ENCODE assay signal across 8 cellular contexts in the genomic region with DNA sequence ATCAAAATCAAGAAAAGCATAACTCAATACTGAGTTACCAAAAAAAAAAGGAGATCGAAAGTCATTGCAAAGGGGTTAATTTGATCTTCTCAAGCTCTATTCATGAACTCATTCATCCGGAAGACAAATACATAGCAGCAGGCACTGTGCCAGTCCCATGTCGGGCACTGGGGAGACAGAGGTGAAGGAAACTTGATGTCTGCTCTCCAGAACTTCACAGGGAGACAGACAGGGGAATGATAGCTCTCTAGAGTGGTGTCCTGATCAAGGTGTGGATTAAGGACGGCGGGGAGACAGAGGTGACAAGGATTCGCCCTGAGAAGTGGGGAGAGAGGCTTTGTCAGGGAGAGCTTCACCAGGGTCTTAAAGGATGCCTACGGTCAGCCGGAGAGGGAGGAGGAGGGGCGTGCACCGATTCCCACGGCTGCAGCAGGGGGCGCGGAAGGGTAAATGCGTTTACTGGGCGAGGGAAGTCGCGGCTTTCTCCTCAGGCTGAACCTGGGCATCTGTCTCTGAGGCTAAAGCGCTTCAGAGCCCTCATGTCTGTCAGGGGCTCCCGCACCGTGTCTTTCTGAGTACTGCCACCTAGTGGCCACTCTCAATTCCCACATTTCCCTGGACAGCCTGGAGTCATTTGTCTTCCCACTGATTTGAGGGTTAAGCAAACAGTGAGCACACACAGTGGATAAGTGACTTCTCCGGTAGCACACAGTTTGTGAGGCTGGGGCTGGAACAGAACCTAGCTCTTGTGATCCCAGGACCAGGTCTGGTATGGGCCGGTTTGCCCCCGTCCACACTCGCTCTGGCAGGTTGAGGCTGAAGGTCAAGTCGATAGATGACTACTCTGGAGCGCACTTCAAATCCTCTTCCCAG.
DNase-seq lines count a peak whose midpoint lies in the region; ATAC-seq and TF ChIP-seq lines count a peak whose summit lies in the region.

No MANE protein-coding gene starts in this region.

- peak overlapping the region; percentile 47 for H3K4me3 ChIP-seq in epithelial cell of proximal tubule (ENCODE audit: low read depth, low read length)

- TF ChIP-seq CTCF in epithelial cell of proximal tubule (conservative IDR thresholded peaks at IDR 0.05; ENCODE audit: low read depth, low read length): peak; percentile 88

- ATAC-seq in GM19372 (IDR thresholded peaks at IDR 0.05; ENCODE audit: low read depth, unreplicated experiment): peak; percentile 86

- DNase-seq in C1 segment of cervical spinal cord (lab: John Stamatoyannopoulos, UW) (peak in 12 of 14 donors; percentile 9 to 75 (median 32)), HUDEP-2 (lab: John Stamatoyannopoulos, UW; ENCODE audit: unreplicated experiment in 76 of 76) (peak in 67 of 76 experiments; percentile 5 to 72 (median 40)), NOMO-1 treated with DMSO at 0.1 percent for 48 hours (lab: John Stamatoyannopoulos, UW; ENCODE audit: unreplicated experiment) (peak; percentile 58), epithelial cell of proximal tubule (ENCODE audit: low read depth) (peak; percentile 38), myocyte (ENCODE audit: low read depth) (peak; percentile 87)
- peak; percentile 64 for DNase-seq in activated CD8-positive, alpha-beta memory T cell treated with anti-CD3 and anti-CD28 coated beads, Interleukin-2, amount 50 U/mL, for 4 hours
- peak; percentile 46 to 51 for DNase-seq in stimulated activated CD8-positive, alpha-beta memory T cell treated with anti-CD3 and anti-CD28 coated beads, Interleukin-7, amount 100 ng/mL, for 1 hour (ENCODE audit: low read depth in 2 of 2)

Comparison
In these comparisons a context has a peak if more than half of its experiments do, and no peak if none do; other contexts are left out.
1. Peak in every context shown above with its lines: DNase-seq, ATAC-seq and H3K4me3 ChIP-seq.
2. DNase-seq: peak in every context shown above with its lines; median percentile 87 in myocyte; 64 in activated CD8-positive, alpha-beta memory T cell treated with anti-CD3 and anti-CD28 coated beads, Interleukin-2, amount 50 U/mL, for 4 hours; 58 in NOMO-1 treated with DMSO at 0.1 percent for 48 hours; 48 in stimulated activated CD8-positive, alpha-beta memory T cell treated with anti-CD3 and anti-CD28 coated beads, Interleukin-7, amount 100 ng/mL, for 1 hour; 40 in HUDEP-2; 38 in epithelial cell of proximal tubule; 32 in C1 segment of cervical spinal cord.